8 cellular contexts compared by ENCODE assay signal in the genomic region with DNA sequence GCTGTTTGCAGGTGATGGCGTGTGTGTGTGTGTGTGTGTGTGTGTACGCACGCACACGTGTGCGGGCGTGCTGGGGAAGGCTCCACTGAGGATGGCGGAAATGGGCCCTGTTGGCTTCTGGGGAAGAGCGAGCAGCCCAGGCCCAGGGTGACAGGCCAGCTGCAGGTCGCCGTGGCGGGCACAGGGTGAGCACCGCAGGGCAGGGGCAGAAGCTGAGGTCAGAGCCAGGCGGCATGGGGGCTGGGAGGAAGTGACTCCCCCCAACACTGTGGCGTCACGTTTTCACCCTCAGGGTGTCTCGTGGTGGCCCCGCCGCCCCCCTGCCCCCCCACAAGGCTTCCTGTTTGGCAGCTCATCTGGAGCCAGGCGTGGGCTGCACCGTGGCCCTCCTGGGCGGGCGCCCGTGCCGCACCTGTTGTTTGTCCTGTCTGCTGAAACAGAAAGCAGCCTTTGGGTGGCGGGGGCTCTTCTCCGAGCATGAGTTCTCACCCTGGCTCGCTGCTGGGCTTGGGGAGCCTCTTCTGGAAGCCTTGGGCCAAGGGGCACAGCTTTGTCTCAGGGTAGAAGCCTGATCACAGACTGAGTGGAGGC. TPM values are rescaled to one million over a fixed set of nuclear protein-coding genes. Genes with fewer than 3 reads are reported as not detected.
DNase-seq lines count a peak whose midpoint lies in the region; ATAC-seq lines count a peak whose summit lies in the region.

No MANE protein-coding gene starts in this region.

- WGBS in esophagus, 2 donors: 25 to 34% methylated on average over 27 of the region's 27 CpGs

- H3K4me3 Mint-ChIP-seq in activated CD4-positive, alpha-beta T cell treated with anti-CD3 and anti-CD28 coated beads, Interleukin-2, amount 10 ng/mL, durations not matched to agents 24 days and 14 days: peak overlapping the region; percentile 86

- peaks cover 79% of the 10 kb centered on the region for H3K36me3 Mint-ChIP-seq in activated CD4-positive, alpha-beta T cell treated with anti-CD3 and anti-CD28 coated beads, Interleukin-2, amount 10 ng/mL, durations not matched to agents 24 days and 14 days (ENCODE audit: low read depth)

- H3K27me3 Mint-ChIP-seq in activated CD4-positive, alpha-beta T cell treated with anti-CD3 and anti-CD28 coated beads, Interleukin-2, amount 10 ng/mL, durations not matched to agents 24 days and 14 days: no peaks in the 10 kb centered on the region

- H3K27ac ChIP-seq in esophagus (ENCODE audit: low read depth in 2 of 2, low read length in 1 of 2): peak overlapping the region; percentile 57 to 77

- peaks cover 6 to 47% of the 10 kb centered on the region in 2 donors for H3K4me1 ChIP-seq in esophagus (ENCODE audit: control insufficient read depth in 2 of 2, insufficient read depth in 2 of 2, low read length in 1 of 2)

- peak; percentile 42 for ATAC-seq in HG03469 (IDR thresholded peaks at IDR 0.05; ENCODE audit: unreplicated experiment)

- H3K9me3 ChIP-seq in esophagus (ENCODE audit: control insufficient read depth in 2 of 2, insufficient read depth in 1 of 2, low read depth in 1 of 2, low read length in 1 of 2): no peaks in the 10 kb centered on the region

- DNase-seq in NCI-H2081 (lab: John Stamatoyannopoulos, UW) (peak; percentile 65 to 84), NCI-H2081 treated with DMSO at 0.1 percent for 48 hours (lab: John Stamatoyannopoulos, UW) (no peak), islet precursor cell (no peak), GDM1 (lab: John Stamatoyannopoulos, UW) (no peak)
- DNase-seq in activated CD4-positive, alpha-beta T cell treated with anti-CD3 and anti-CD28 coated beads, Interleukin-2, amount 10 ng/mL, durations not matched to agents 24 days and 14 days: peak; percentile 92
- DNase-seq in stimulated activated CD4-positive, alpha-beta T cell treated with anti-CD3 and anti-CD28 coated beads, Interleukin-12 subunit alpha, Interleukin-12 subunit beta, amount 100 ng/mL, for 4 hours: peak; percentile 75

- intact Hi-C loops in activated CD4-positive, alpha-beta T cell treated with anti-CD3 and anti-CD28 coated beads, Interleukin-2, amount 10 ng/mL, durations not matched to agents 24 days and 14 days (cut with micrococcal nuclease): loop anchor here (1.0 to 10.0 kb wide), 6 partner anchors 9 to 1646 kb away; partner anchors contain the start of genes AURKA, CSTF1, PRELID3B and RTF2

- peaks cover 1 to 23% of the 10 kb centered on the region in 2 donors for H3K36me3 ChIP-seq in esophagus (ENCODE audit: control insufficient read depth in 2 of 2, insufficient read depth in 2 of 2, low read length in 1 of 2)

- no peak overlapping the region for H3K4me3 ChIP-seq in esophagus (ENCODE audit: low read depth in 1 of 2, low read length in 2 of 2)

- no peaks in the 10 kb centered on the region for H3K27me3 ChIP-seq in esophagus (ENCODE audit: control insufficient read depth in 1 of 2, insufficient read depth in 2 of 2, low read length in 2 of 2)

- peak overlapping the region; percentile 95 for H3K27ac Mint-ChIP-seq in activated CD4-positive, alpha-beta T cell treated with anti-CD3 and anti-CD28 coated beads, Interleukin-2, amount 10 ng/mL, durations not matched to agents 24 days and 14 days

- no peaks in the 10 kb centered on the region for H3K9me3 Mint-ChIP-seq in activated CD4-positive, alpha-beta T cell treated with anti-CD3 and anti-CD28 coated beads, Interleukin-2, amount 10 ng/mL, durations not matched to agents 24 days and 14 days

- H3K4me1 Mint-ChIP-seq in activated CD4-positive, alpha-beta T cell treated with anti-CD3 and anti-CD28 coated beads, Interleukin-2, amount 10 ng/mL, durations not matched to agents 24 days and 14 days: peaks cover 69% of the 10 kb centered on the region

RNA-seq across cellular contexts. Expression of gene RBM38, which starts 7.1 kb away (rescaled TPM):
- total RNA-seq in activated CD4-positive, alpha-beta T cell treated with anti-CD3 and anti-CD28 coated beads, Interleukin-2, amount 10 ng/mL, durations not matched to agents 24 days and 14 days: 100 and 103 TPM in 2 replicates
- 10 to 100 TPM; 10.9 to 13.8 TPM for polyA plus RNA-seq in esophagus

RNA-seq across cellular contexts. Expression of gene RAE1, which starts 47.3 kb away (rescaled TPM):
- total RNA-seq in activated CD4-positive, alpha-beta T cell treated with anti-CD3 and anti-CD28 coated beads, Interleukin-2, amount 10 ng/mL, durations not matched to agents 24 days and 14 days: 58.2 and 63.4 TPM in 2 replicates
- 10 to 100 TPM in 1 of 2 donors, 1 to 10 TPM in 1; 8.6 to 25.0 TPM for polyA plus RNA-seq in esophagus

Comparison
In these comparisons a context has a peak if more than half of its experiments do, and no peak if none do; other contexts are left out.
1. DNase-seq: peak in NCI-H2081 (2 of 2), activated CD4-positive, alpha-beta T cell treated with anti-CD3 and anti-CD28 coated beads, Interleukin-2, amount 10 ng/mL, durations not matched to agents 24 days and 14 days (single experiment) and stimulated activated CD4-positive, alpha-beta T cell treated with anti-CD3 and anti-CD28 coated beads, Interleukin-12 subunit alpha, Interleukin-12 subunit beta, amount 100 ng/mL, for 4 hours (single experiment); none in NCI-H2081 treated with DMSO at 0.1 percent for 48 hours (single experiment), islet precursor cell (single experiment) and GDM1 (single experiment).